In the genomic region with DNA sequence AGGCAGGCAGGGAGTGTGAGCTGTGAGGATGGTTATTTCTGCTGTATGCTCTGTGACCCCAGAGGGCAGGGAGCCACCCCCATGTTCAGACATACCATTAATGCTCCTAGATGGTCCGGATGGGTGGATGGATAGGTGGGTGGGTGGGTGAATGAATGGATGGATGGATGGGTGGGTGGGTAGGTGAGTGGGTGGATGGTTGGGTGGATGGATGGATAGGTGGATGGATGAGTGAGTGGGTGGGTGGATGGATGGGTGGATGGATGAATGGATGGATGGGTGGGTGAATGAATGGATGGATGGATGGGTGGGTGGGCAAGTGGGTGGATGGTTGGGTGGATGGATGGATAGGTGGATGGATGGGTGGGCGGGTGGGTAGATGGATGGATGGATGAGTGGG, we compare ENCODE assay signal across 28 cellular contexts.
"Had no signal": no experiment of that assay in that cellular context is flagged by ENCODE, and none has a peak within 500 bp of the region (broad histone marks: within the 10 kb centered on the region; RNA-seq: fewer than 3 reads in every experiment).

No MANE protein-coding gene starts in this region.

- H3K36me3 ChIP-seq: colonic mucosa, esophagus muscularis mucosa, esophagus squamous epithelium, gastrocnemius medialis, gastroesophageal sphincter, heart left ventricle had no signal

- H3K9me3 ChIP-seq: colonic mucosa, esophagus muscularis mucosa, esophagus squamous epithelium, gastrocnemius medialis, gastroesophageal sphincter, heart left ventricle had no signal

- H3K4me3 ChIP-seq: colonic mucosa, coronary artery, dorsolateral prefrontal cortex, esophagus muscularis mucosa, esophagus squamous epithelium, gastrocnemius medialis, gastroesophageal sphincter, heart left ventricle had no signal

- FAIRE-seq: colon, endometrium, endothelial cell of umbilical vein, frontal cortex had no signal

- H3K27ac ChIP-seq: colonic mucosa, coronary artery, dorsolateral prefrontal cortex, epithelial cell of prostate, esophagus muscularis mucosa, esophagus squamous epithelium, foreskin keratinocyte, gastrocnemius medialis, gastroesophageal sphincter, heart left ventricle had no signal

- H3K4me1 ChIP-seq: colonic mucosa, esophagus muscularis mucosa, esophagus squamous epithelium, foreskin keratinocyte, gastrocnemius medialis, gastroesophageal sphincter, heart left ventricle had no signal

- H3K9me3 Mint-ChIP-seq: dendritic cell treated with granulocyte-macrophage colony-stimulating factor and Interleukin-4, amounts not matched to agents 40 ng/mL and 50 ng/mL, for 4 days; effector memory CD8-positive, alpha-beta T cell had no signal

- H3K27me3 ChIP-seq: colonic mucosa had no signal

- ATAC-seq: effector memory CD8-positive, alpha-beta T cell; esophagus mucosa; foreskin keratinocyte; gastrocnemius medialis; gastroesophageal sphincter; heart left ventricle had no signal

- DNase-seq: colonic mucosa; cortex of kidney; dermis blood vessel endothelial cell; dorsolateral prefrontal cortex; effector CD4-positive, alpha-beta T cell; effector CD8-positive, alpha-beta T cell; effector memory CD4-positive, alpha-beta T cell; effector memory CD8-positive, alpha-beta T cell; endodermal cell; erythroblast; esophagus squamous epithelium; foreskin fibroblast; foreskin keratinocyte; foreskin melanocyte; gastrocnemius medialis; glutamatergic neuron; head of caudate nucleus; heart left ventricle had no signal

- H3K4me3 Mint-ChIP-seq: dendritic cell treated with granulocyte-macrophage colony-stimulating factor and Interleukin-4, amounts not matched to agents 40 ng/mL and 50 ng/mL, for 4 days; effector memory CD8-positive, alpha-beta T cell; endodermal cell had no signal

- H3K27ac Mint-ChIP-seq: dendritic cell treated with granulocyte-macrophage colony-stimulating factor and Interleukin-4, amounts not matched to agents 40 ng/mL and 50 ng/mL, for 4 days; effector memory CD8-positive, alpha-beta T cell; endodermal cell had no signal
